Comparison of ENCODE assay signal across 8 cellular contexts in genomic region chr1:146938927-146939786, GRCh38. TPM values are rescaled to one million over a fixed set of nuclear protein-coding genes. Genes with fewer than 3 reads are reported as not detected.
DNase-seq lines count a peak whose midpoint lies in the region; ATAC-seq and TF ChIP-seq lines count a peak whose summit lies in the region.
"Not testable (repeated sequence)": the region's sequence is repeated elsewhere in the genome, so short reads cannot be mapped to it uniquely, and the experiment has no call there.

No MANE protein-coding gene starts in this region.

- not testable (repeated sequence) for H2BK120ac ChIP-seq in neuronal stem cell (ENCODE audit: low read depth, low read length)

- POLR2A ChIA-PET in HEK293T (lab: Yijun Ruan, JAX) = not testable (repeated sequence)

- DNase-seq in GM04503 (ENCODE audit: low read depth) (peak; percentile 0), astrocyte of the hippocampus (ENCODE audit: low read depth, low spot score) (peak; percentile 50), left cardiac atrium (peak; percentile 23)
- not testable (repeated sequence) for DNase-seq in HEK293T (ENCODE audit: extremely low spot score); neuronal stem cell (ENCODE audit: low spot score); type B pancreatic cell (ENCODE audit: extremely low spot score, unreplicated experiment)
- peak; percentile 20 for DNase-seq in T-helper 2 cell treated with Interferon-gamma antibody and Interleukin-4, amounts not matched to agents 5 μg/mL and 100 μg/mL, for 36 hours (ENCODE audit: low spot score)

- not testable (repeated sequence) for H3K36me3 Mint-ChIP-seq in T-helper 2 cell treated with Interferon-gamma antibody and Interleukin-4, amounts not matched to agents 5 μg/mL and 100 μg/mL, for 36 hours (ENCODE audit: low read depth); type B pancreatic cell

- H3K36me3 ChIP-seq in KOPT-K1 (ENCODE audit: insufficient read depth, low read length); neuronal stem cell (replicated peaks in 1 of 2; ENCODE audit: control insufficient read depth in 2 of 2, insufficient read depth in 2 of 2, low read length in 2 of 2): not testable (repeated sequence)

- not testable (repeated sequence) for H2AK5ac ChIP-seq in neuronal stem cell (ENCODE audit: low read depth, low read length)

- H2BK5ac ChIP-seq in neuronal stem cell (ENCODE audit: low read length) = not testable (repeated sequence)

- ATAC-seq in left cardiac atrium = peak; percentile 59 to 75

- H3K4me1 ChIP-seq in neuronal stem cell (ENCODE audit: control insufficient read depth in 2 of 2, insufficient read depth in 1 of 2, low read depth in 1 of 2, low read length in 2 of 2) = not testable (repeated sequence)

- not testable (repeated sequence) for H2BK12ac ChIP-seq in neuronal stem cell (ENCODE audit: low read length)

- not testable (repeated sequence) for H3K4me1 Mint-ChIP-seq in T-helper 2 cell treated with Interferon-gamma antibody and Interleukin-4, amounts not matched to agents 5 μg/mL and 100 μg/mL, for 36 hours (ENCODE audit: low read depth); type B pancreatic cell (ENCODE audit: unreplicated experiment)

- intact Hi-C loops in left cardiac atrium (cut with DNase I) = not testable (repeated sequence)

- H3K14ac ChIP-seq in neuronal stem cell (ENCODE audit: low read length) = not testable (repeated sequence)

- not testable (repeated sequence) for H4K91ac ChIP-seq in neuronal stem cell (ENCODE audit: low read depth, low read length, poor library complexity)

- H3K23ac ChIP-seq in neuronal stem cell (ENCODE audit: low read depth, low read length, poor library complexity) = not testable (repeated sequence)

- not testable (repeated sequence) for H3K27me3 ChIP-seq in neuronal stem cell (ENCODE audit: control insufficient read depth in 3 of 3, insufficient read depth in 3 of 3, low read depth in 1 of 3, low read length in 3 of 3)

- not testable (repeated sequence) for H2BK15ac ChIP-seq in neuronal stem cell (ENCODE audit: low read length)

- peak overlapping the region; percentile 40 for H3K4me2 ChIP-seq in neuronal stem cell (ENCODE audit: insufficient read depth, low read length, poor library complexity, severe bottlenecking)

- peak overlapping the region; percentile 52 to 91 for H3K4me3 ChIP-seq in neuronal stem cell (ENCODE audit: low read length in 2 of 2)

- H3K27ac Mint-ChIP-seq in T-helper 2 cell treated with Interferon-gamma antibody and Interleukin-4, amounts not matched to agents 5 μg/mL and 100 μg/mL, for 36 hours = not testable (repeated sequence)
- peak overlapping the region; percentile 85 for H3K27ac Mint-ChIP-seq in type B pancreatic cell

- CTCF ChIA-PET in HEK293T (lab: Yijun Ruan, JAX) = not testable (repeated sequence)

- H3K9me3 ChIP-seq in KOPT-K1 (ENCODE audit: insufficient read depth, low read length, poor library complexity, severe bottlenecking); neuronal stem cell (replicated peaks in 1 of 2; ENCODE audit: control insufficient read depth in 2 of 2, insufficient read depth in 1 of 2, low read depth in 1 of 2, low read length in 2 of 2): not testable (repeated sequence)

- H3K79me1 ChIP-seq in neuronal stem cell (ENCODE audit: low read depth, low read length) = not testable (repeated sequence)

- H2AFZ ChIP-seq in neuronal stem cell (ENCODE audit: low read length) = peak overlapping the region; percentile 80

- not testable (repeated sequence) for H3K9me3 Mint-ChIP-seq in T-helper 2 cell treated with Interferon-gamma antibody and Interleukin-4, amounts not matched to agents 5 μg/mL and 100 μg/mL, for 36 hours; type B pancreatic cell

- H3K4me3 Mint-ChIP-seq in T-helper 2 cell treated with Interferon-gamma antibody and Interleukin-4, amounts not matched to agents 5 μg/mL and 100 μg/mL, for 36 hours = peak overlapping the region; percentile 93
- peak overlapping the region; percentile 94 for H3K4me3 Mint-ChIP-seq in type B pancreatic cell

- H3K18ac ChIP-seq in neuronal stem cell (ENCODE audit: low read length) = not testable (repeated sequence)

- H3K27ac ChIP-seq in KOPT-K1 (ENCODE audit: low read depth, low read length, poor library complexity, severe bottlenecking) = peak overlapping the region; percentile 62
- H3K27ac ChIP-seq in neuronal stem cell (replicated peaks; ENCODE audit: low read length) = not testable (repeated sequence)

- not testable (repeated sequence) for TF ChIP-seq CTCF in type B pancreatic cell (conservative IDR thresholded peaks at IDR 0.05)

- no CpG with 5 or more reads among the region's 55 CpGs for WGBS in neuronal stem cell (ENCODE audit: extremely low coverage in 2 of 2, insufficient read length in 2 of 2, insufficient replicate concordance in 1 of 2), 2 donors

- not testable (repeated sequence) for H3K27me3 Mint-ChIP-seq in T-helper 2 cell treated with Interferon-gamma antibody and Interleukin-4, amounts not matched to agents 5 μg/mL and 100 μg/mL, for 36 hours (ENCODE audit: low read depth); type B pancreatic cell

- not testable (repeated sequence) for H3K4ac ChIP-seq in neuronal stem cell (ENCODE audit: low read length)

- H3K9ac ChIP-seq in neuronal stem cell (ENCODE audit: low read depth, low read length, poor library complexity) = not testable (repeated sequence)

- H4K8ac ChIP-seq in neuronal stem cell (ENCODE audit: low read depth, low read length) = not testable (repeated sequence)

TF ChIP-seq in HEK293T, 16 proteins besides CTCF, POLR2A, EP300 and RAD21:
- 0 out of 2 replicates have a peak, but pooled peaks have one; percentile 11 for TF ChIP-seq L3MBTL2 (conservative IDR thresholded peaks at IDR 0.05)

RNA-seq across cellular contexts. Expression of gene NBPF12, which starts 1.0 kb away (rescaled TPM):
- total RNA-seq in left cardiac atrium = 1 to 10 TPM; 3.8 to 4.8 TPM
- 4.1 TPM for polyA plus RNA-seq in neuronal stem cell (2013, experiment 1 of 2)
- 3.8 TPM for polyA plus RNA-seq in neuronal stem cell (2013, experiment 2 of 2)
- 12.0 and 15.8 TPM in 2 replicates for total RNA-seq in type B pancreatic cell (ENCODE audit: low replicate concordance)
